14 cellular contexts compared by ENCODE assay signal in genomic region chr10:110002801-110003523, GRCh38. TPM values are rescaled to one million over a fixed set of nuclear protein-coding genes. Genes with fewer than 3 reads are reported as not detected.
A peak's percentile ranks its signal among the peaks of the same experiment; 100 is the strongest.
DNase-seq lines count a peak whose midpoint lies in the region; ATAC-seq and TF ChIP-seq lines count a peak whose summit lies in the region.
"Had no signal": no experiment of that assay in that cellular context is flagged by ENCODE, and none has a peak within 500 bp of the region (broad histone marks: within the 10 kb centered on the region; RNA-seq: fewer than 3 reads in every experiment).

No MANE protein-coding gene starts in this region.

- H3K9me3 Mint-ChIP-seq in Calu3 (ENCODE audit: low read depth, unreplicated experiment) (no peaks in the 10 kb centered on the region), IgD-negative memory B cell (peaks cover 0 to 2% (median 0%) of the 10 kb centered on the region in 3 donors), brain (peaks cover 0 to 4% (median 0%) of the 10 kb centered on the region in 5 experiments)
- H3K9me3 Mint-ChIP-seq in naive thymus-derived CD8-positive, alpha-beta T cell = no peaks in the 10 kb centered on the region
- H3K9me3 Mint-ChIP-seq: stimulated activated naive CD8-positive, alpha-beta T cell treated with anti-CD3 and anti-CD28 coated beads, Interleukin-15, Interleukin-2, amounts not matched to agents 100 ng/mL and 50 ng/mL, for 24 hours had no signal

- TF ChIP-seq CTCF in Calu3 (IDR thresholded peaks at IDR 0.05; ENCODE audit: unreplicated experiment) (no peak), brain (conservative IDR thresholded peaks at IDR 0.05) (no peak), mammary epithelial cell (conservative IDR thresholded peaks at IDR 0.05 in 1 of 2, IDR thresholded peaks at IDR 0.05 in 1 of 2; ENCODE audit: extremely low read depth in 1 of 2, insufficient read depth in 1 of 2, low read depth in 1 of 2, low read length in 2 of 2) (no peak), gastroesophageal sphincter (IDR thresholded peaks at IDR 0.05) (no peak)

- H3K9me3 ChIP-seq in mammary epithelial cell (replicated peaks; ENCODE audit: insufficient read depth, low read length) (no peaks in the 10 kb centered on the region), gastroesophageal sphincter (no peaks in the 10 kb centered on the region)
- H3K9me3 ChIP-seq: right atrium auricular region had no signal

- intact Hi-C loops in Calu3 (cut with micrococcal nuclease; ENCODE audit: unreplicated experiment) (no loop called here), mammary epithelial cell (cut with micrococcal nuclease) (loop anchor here (10.0 kb wide), 2 partner anchors 222 to 272 kb away; no protein-coding TSS in a partner anchor)

- POLR2A ChIA-PET in naive thymus-derived CD8-positive, alpha-beta T cell (lab: Charles Lee) = interaction anchor here (0.6 kb wide), 1 partner anchor 38 kb away, joined by 7 read pairs; no protein-coding TSS in a partner anchor

- no peak overlapping the region for H2AFZ ChIP-seq in mammary epithelial cell (ENCODE audit: low read depth, low read length)

- TF ChIP-seq EP300 in gastroesophageal sphincter (IDR thresholded peaks at IDR 0.05) = no peak

- H3K36me3 ChIP-seq in mammary epithelial cell (ENCODE audit: insufficient read depth, low read length) (no peaks in the 10 kb centered on the region), gastroesophageal sphincter (no peaks in the 10 kb centered on the region)
- H3K36me3 ChIP-seq: right atrium auricular region had no signal

- no peak for TF ChIP-seq POLR2A in gastroesophageal sphincter (IDR thresholded peaks at IDR 0.05)

- no peak overlapping the region for H3K4me2 ChIP-seq in mammary epithelial cell (ENCODE audit: insufficient read depth, low read depth, low read length)

- peaks cover 31% of the 10 kb centered on the region for H3K4me1 Mint-ChIP-seq in Calu3 (ENCODE audit: low read depth, unreplicated experiment)
- peaks cover 23 to 26% (median 25%) of the 10 kb centered on the region in 3 donors for H3K4me1 Mint-ChIP-seq in IgD-negative memory B cell
- peaks cover 21% of the 10 kb centered on the region for H3K4me1 Mint-ChIP-seq in brain
- peaks cover 11 to 22% (median 15%) of the 10 kb centered on the region in 4 donors for H3K4me1 Mint-ChIP-seq in naive thymus-derived CD8-positive, alpha-beta T cell

- in situ Hi-C loops in mammary epithelial cell (cut with MboI; ENCODE audit: low sequenced_read_pairs in 2 of 2) = no loop called here

- DNase-seq in Calu3 (no peak), mammary epithelial cell (no peak), GM19238 (ENCODE audit: insufficient read length, low spot score) (no peak), hepatic stellate cell (ENCODE audit: low spot score) (no peak)
- DNase-seq in naive thymus-derived CD8-positive, alpha-beta T cell = no peak
- DNase-seq: activated CD8-positive, alpha-beta T cell treated with anti-CD3 and anti-CD28 coated beads, Interleukin-2, amount 10 ng/mL, durations not matched to agents 7 days and 5 days; activated naive CD4-positive, alpha-beta T cell treated with Interleukin-2 at 50 U/mL for 16 hours; T-helper 2 cell had no signal

- H3K4me1 ChIP-seq in mammary epithelial cell (ENCODE audit: insufficient read depth, low read length) (peaks cover 12% of the 10 kb centered on the region), gastroesophageal sphincter (peaks cover 0 to 26% (median 0%) of the 10 kb centered on the region in 3 donors)

- CTCF ChIA-PET in Calu3 (lab: Charles Lee) (no interaction called here), mammary epithelial cell (lab: Charles Lee; ENCODE audit: low non-redundant PET) (no interaction called here)

- BruUV-seq in Calu3 (replicated peaks; lab: Mats Ljungman, UMichigan) (no TSS peak), mammary epithelial cell (replicated peaks; lab: Mats Ljungman, UMichigan) (no TSS peak)

- no peaks in the 10 kb centered on the region for H4K20me1 ChIP-seq in mammary epithelial cell (ENCODE audit: insufficient read depth, low read length)

- H3K4me3 Mint-ChIP-seq in Calu3 (ENCODE audit: low read depth, unreplicated experiment) = no peak overlapping the region
- H3K4me3 Mint-ChIP-seq in IgD-negative memory B cell = peak overlapping the region in 2 of 4 donors; percentile 33 to 58
- peak overlapping the region in 4 of 5 experiments; percentile 5 to 79 (median 46) for H3K4me3 Mint-ChIP-seq in brain
- H3K4me3 Mint-ChIP-seq in naive thymus-derived CD8-positive, alpha-beta T cell = no peak overlapping the region
- H3K4me3 Mint-ChIP-seq: activated CD8-positive, alpha-beta T cell treated with anti-CD3 and anti-CD28 coated beads, Interleukin-2, amount 10 ng/mL, durations not matched to agents 7 days and 5 days; stimulated activated naive CD8-positive, alpha-beta T cell treated with anti-CD3 and anti-CD28 coated beads, Interleukin-15, Interleukin-2, amounts not matched to agents 100 ng/mL and 50 ng/mL, for 24 hours had no signal

- H3K36me3 Mint-ChIP-seq in Calu3 (ENCODE audit: insufficient read depth, unreplicated experiment) = no peaks in the 10 kb centered on the region
- no peaks in the 10 kb centered on the region for H3K36me3 Mint-ChIP-seq in IgD-negative memory B cell
- no peaks in the 10 kb centered on the region for H3K36me3 Mint-ChIP-seq in brain
- no peaks in the 10 kb centered on the region for H3K36me3 Mint-ChIP-seq in naive thymus-derived CD8-positive, alpha-beta T cell

- ATAC-seq in naive thymus-derived CD8-positive, alpha-beta T cell = no peak
- ATAC-seq in gastroesophageal sphincter = no peak
- ATAC-seq: activated CD8-positive, alpha-beta T cell treated with anti-CD3 and anti-CD28 coated beads, Interleukin-2, amount 10 ng/mL, durations not matched to agents 7 days and 5 days; Panc1 had no signal

- H3K27me3 ChIP-seq in mammary epithelial cell (ENCODE audit: insufficient read depth, low read length) (no peaks in the 10 kb centered on the region), gastroesophageal sphincter (no peaks in the 10 kb centered on the region)
- H3K27me3 ChIP-seq: right atrium auricular region had no signal

- no peak overlapping the region for H3K27ac ChIP-seq in mammary epithelial cell (ENCODE audit: insufficient read depth, low read depth, low read length)
- no peak overlapping the region for H3K27ac ChIP-seq in gastroesophageal sphincter

- H3K9ac ChIP-seq in mammary epithelial cell (ENCODE audit: insufficient read depth, low read length) = no peak overlapping the region

- H3K4me3 ChIP-seq in mammary epithelial cell (replicated peaks in 1 of 3; ENCODE audit: insufficient read depth in 1 of 3, low read depth in 2 of 3, low read length in 3 of 3) (no peak overlapping the region), gastroesophageal sphincter (no peak overlapping the region)
- H3K4me3 ChIP-seq: right atrium auricular region had no signal

- H3K27ac Mint-ChIP-seq in Calu3 (ENCODE audit: unreplicated experiment) (peak overlapping the region; percentile 60), IgD-negative memory B cell (peak overlapping the region; percentile 36 to 89 (median 63)), brain (peak overlapping the region; percentile 9 to 94 (median 44))
- peak overlapping the region in 6 of 10 donors; percentile 0 to 82 (median 9) for H3K27ac Mint-ChIP-seq in naive thymus-derived CD8-positive, alpha-beta T cell
- H3K27ac Mint-ChIP-seq: activated CD8-positive, alpha-beta T cell treated with anti-CD3 and anti-CD28 coated beads, Interleukin-2, amount 10 ng/mL, durations not matched to agents 7 days and 5 days; stimulated activated naive CD8-positive, alpha-beta T cell treated with anti-CD3 and anti-CD28 coated beads, Interleukin-15, Interleukin-2, amounts not matched to agents 100 ng/mL and 50 ng/mL, for 24 hours had no signal

- 94% methylated on average over 2 of the region's 2 CpGs for WGBS in mammary epithelial cell (ENCODE audit: low coverage, missing lambda C conversion rate)
- 52 to 68% methylated on average over 2 of the region's 2 CpGs for WGBS in gastroesophageal sphincter (ENCODE audit: low coverage in 1 of 2), 2 donors

- dilution Hi-C loops in mammary epithelial cell (cut with HindIII; ENCODE audit: low sequenced_read_pairs) = no loop called here

- H3K27me3 Mint-ChIP-seq in Calu3 (ENCODE audit: unreplicated experiment) (no peaks in the 10 kb centered on the region), IgD-negative memory B cell (no peaks in the 10 kb centered on the region), brain (peaks cover 4% of the 10 kb centered on the region)
- H3K27me3 Mint-ChIP-seq in naive thymus-derived CD8-positive, alpha-beta T cell = no peaks in the 10 kb centered on the region
- H3K27me3 Mint-ChIP-seq: stimulated activated naive CD8-positive, alpha-beta T cell treated with anti-CD3 and anti-CD28 coated beads, Interleukin-15, Interleukin-2, amounts not matched to agents 100 ng/mL and 50 ng/mL, for 24 hours had no signal

- H3K79me2 ChIP-seq in mammary epithelial cell (ENCODE audit: insufficient read depth, low read length) = no peaks in the 10 kb centered on the region

RNA-seq across cellular contexts. Expression of gene ADD3, which starts 4.8 kb away (rescaled TPM):
- total RNA-seq in Calu3 (2022) (54.9 and 64.4 TPM in 2 replicates), mammary epithelial cell (10 to 100 TPM; 24.8 to 67.5 TPM), gastroesophageal sphincter (100 to 1,000 TPM in 2 of 4 donors, 10 to 100 TPM in 2; 50.3 to 277 (median 118) TPM)
- polyA plus RNA-seq in IgD-negative memory B cell (344 TPM), brain (ENCODE audit: insufficient read depth, low read depth, low replicate concordance) (36.6 TPM), mammary epithelial cell (102 TPM)
- total RNA-seq in naive thymus-derived CD8-positive, alpha-beta T cell = 100 to 1,000 TPM; 332 to 358 TPM
- polyA plus RNA-seq in naive thymus-derived CD8-positive, alpha-beta T cell = 100 to 1,000 TPM; 356 to 405 (median 359) TPM
- 15.7 TPM for polyA minus RNA-seq in mammary epithelial cell

Comparison
In these comparisons a context has a peak if more than half of its experiments do, and no peak if none do; other contexts are left out.
1. H3K27ac Mint-ChIP-seq: peak in every context shown above with its lines; median percentile 63 in IgD-negative memory B cell; 60 in Calu3; 44 in brain; 9 in naive thymus-derived CD8-positive, alpha-beta T cell.
2. H3K4me3 Mint-ChIP-seq: peak in brain (4 of 5); none in Calu3 (single experiment) and naive thymus-derived CD8-positive, alpha-beta T cell (0 of 10).